In the genomic region with DNA sequence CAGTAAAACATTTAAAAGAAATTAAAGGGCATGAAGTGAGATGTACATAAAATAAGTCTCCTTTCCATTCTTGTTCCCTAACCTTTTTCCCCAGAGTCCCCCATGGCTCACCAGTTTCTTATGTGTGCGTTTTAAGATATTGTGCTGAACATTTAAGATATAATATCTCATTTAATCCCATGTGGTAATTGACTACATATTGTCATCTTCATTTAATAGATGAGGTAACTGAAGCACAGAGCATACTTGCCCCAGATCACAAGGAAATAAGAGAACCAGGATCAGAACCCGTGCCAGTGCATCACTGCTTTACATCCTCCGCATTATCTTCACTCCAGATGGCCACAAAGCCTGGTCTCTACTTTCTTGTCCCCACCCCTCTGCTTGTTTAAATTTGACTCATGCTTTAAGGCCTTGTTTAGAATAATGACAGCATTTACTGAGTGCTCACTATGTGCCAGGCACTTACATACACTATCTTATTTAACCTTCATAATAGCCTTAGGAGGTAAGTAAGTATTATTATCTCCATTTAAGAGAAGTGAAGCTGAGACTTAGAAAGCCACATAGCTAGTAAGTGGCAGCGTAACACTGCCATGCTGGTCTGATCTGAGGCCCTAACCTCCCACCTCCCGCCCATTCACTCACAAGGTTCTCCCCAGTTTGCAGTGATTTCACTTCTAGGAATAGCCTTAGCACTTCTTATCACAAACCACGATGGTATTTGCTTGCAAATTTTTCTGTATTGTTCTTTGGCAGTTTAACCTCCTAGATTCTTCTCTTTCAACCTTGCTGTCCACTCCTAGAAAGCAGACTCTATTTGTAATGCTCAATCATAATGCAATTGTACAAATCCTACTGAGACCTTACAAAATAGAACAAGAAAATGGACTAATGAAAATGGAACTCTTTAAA, we compare ENCODE assay signal across 21 cellular contexts.
DNase-seq lines count a peak whose midpoint lies in the region; ATAC-seq, FAIRE-seq and TF ChIP-seq lines count a peak whose summit lies in the region.
"Had no signal": no experiment of that assay in that cellular context is flagged by ENCODE, and none has a peak within 500 bp of the region (broad histone marks: within the 10 kb centered on the region; RNA-seq: fewer than 3 reads in every experiment).

No MANE protein-coding gene starts in this region.

- TF ChIP-seq CTCF in left ventricle myocardium inferior (IDR thresholded peaks at IDR 0.05; ENCODE audit: borderline replicate concordance) (no peak), KMS-11 (conservative IDR thresholded peaks at IDR 0.05; ENCODE audit: low read depth, low read length) (no peak), K562 (IDR thresholded peaks at IDR 0.05 in 2 of 3, conservative IDR thresholded peaks at IDR 0.05 in 1 of 3; ENCODE audit: insufficient read depth in 2 of 3, low read depth in 1 of 3, low read length in 3 of 3) (no peak), smooth muscle cell (IDR thresholded peaks at IDR 0.05; ENCODE audit: borderline replicate concordance, insufficient read depth, poor library complexity, severe bottlenecking) (no peak)

- POLR2A ChIA-PET in K562 (lab: Yijun Ruan, JAX): interaction anchor here (1.7 kb wide), 1 partner anchor 15 kb away, joined by 10 read pairs; no protein-coding TSS in a partner anchor

- H3K79me2 ChIP-seq in KMS-11 (ENCODE audit: insufficient read depth, low read depth) (peaks cover 5% of the 10 kb centered on the region; the same call in 1 of the 2 replicates), K562 (ENCODE audit: control insufficient read depth, insufficient read depth, low read length) (no peaks in the 10 kb centered on the region), smooth muscle cell (ENCODE audit: low read depth) (no peaks in the 10 kb centered on the region)
- H3K79me2 ChIP-seq: parathyroid adenoma had no signal

- no peaks in the 10 kb centered on the region for H3K9me1 ChIP-seq in K562 (ENCODE audit: control insufficient read depth, insufficient read depth, low read length)

- TF ChIP-seq EP300 in K562 (IDR thresholded peaks at IDR 0.05; ENCODE audit: low read length): no peak

- H3K9me3 ChIP-seq in left ventricle myocardium inferior (replicated peaks) (no peaks in the 10 kb centered on the region), K562 (replicated peaks; ENCODE audit: control insufficient read depth, insufficient read depth, low read depth, low read length) (no peaks in the 10 kb centered on the region), smooth muscle cell (replicated peaks; ENCODE audit: low read depth) (no peaks in the 10 kb centered on the region)
- H3K9me3 ChIP-seq: right atrium auricular region, suprapubic skin had no signal

- ATAC-seq in K562: no peak

- peaks cover 3% of the 10 kb centered on the region for H3K27me3 ChIP-seq in left ventricle myocardium inferior (ENCODE audit: low read depth)
- H3K27me3 ChIP-seq in KMS-11 (ENCODE audit: insufficient read depth, low read depth): no peaks in the 10 kb centered on the region
- no peaks in the 10 kb centered on the region for H3K27me3 ChIP-seq in K562 (ENCODE audit: control insufficient read depth in 2 of 2, insufficient read depth in 2 of 2, low read length in 2 of 2)
- no peaks in the 10 kb centered on the region for H3K27me3 ChIP-seq in smooth muscle cell (ENCODE audit: low read depth)
- H3K27me3 ChIP-seq: right atrium auricular region, suprapubic skin had no signal

- H3K36me3 ChIP-seq in left ventricle myocardium inferior: no peaks in the 10 kb centered on the region
- H3K36me3 ChIP-seq in KMS-11 (ENCODE audit: insufficient read depth): no peaks in the 10 kb centered on the region
- H3K36me3 ChIP-seq in K562 (ENCODE audit: control insufficient read depth, insufficient read depth, low read length): no peaks in the 10 kb centered on the region
- H3K36me3 ChIP-seq in smooth muscle cell (ENCODE audit: low read depth): no peaks in the 10 kb centered on the region
- H3K36me3 ChIP-seq: right atrium auricular region, suprapubic skin had no signal

- intact Hi-C loops in left ventricle myocardium inferior (cut with micrococcal nuclease): no loop called here
- intact Hi-C loops in cardiac septum (cut with DNase I): loop anchor here (5.0 kb wide), 1 partner anchor 76 kb away; no protein-coding TSS in a partner anchor
- intact Hi-C loops in K562 (cut with micrococcal nuclease): loop anchor here (1.0 to 2.0 kb wide), 6 partner anchors 36 to 137 kb away; partner anchors contain the start of gene IL6ST

- H3K4me1 ChIP-seq in left ventricle myocardium inferior (peaks cover 45% of the 10 kb centered on the region), KMS-11 (ENCODE audit: low read depth, poor library complexity, severe bottlenecking) (peaks cover 98% of the 10 kb centered on the region), K562 (replicated peaks in 1 of 2; ENCODE audit: control insufficient read depth in 2 of 2, insufficient read depth in 2 of 2, low read length in 2 of 2) (peaks cover 0 to 6% of the 10 kb centered on the region in 2 experiments; a peak in 2 of 5 replicates), smooth muscle cell (ENCODE audit: low read depth) (peaks cover 17% of the 10 kb centered on the region)
- H3K4me1 ChIP-seq: parathyroid adenoma had no signal

- H3K4me3 ChIP-seq in left ventricle myocardium inferior (no peak overlapping the region), KMS-11 (IDR thresholded peaks at IDR 0.05; ENCODE audit: insufficient read depth, low read depth, low read length) (no peak overlapping the region), K562 (no peak overlapping the region), smooth muscle cell (no peak overlapping the region)
- H3K4me3 ChIP-seq: right atrium auricular region, SK-N-MC, suprapubic skin had no signal

- TF ChIP-seq RAD21 in K562 (CRISPR knock-in tag; conservative IDR thresholded peaks at IDR 0.05 in 1 of 2, IDR thresholded peaks at IDR 0.05 in 1 of 2): no peak

- CTCF ChIA-PET in K562 (lab: Yijun Ruan, JAX; ENCODE audit: low intra/inter-chr PET ratio): interaction anchor here (0.7 to 1.6 kb wide), 3 partner anchors 80 to 137 kb away, joined by 3 to 7 read pairs (median 4); no protein-coding TSS in a partner anchor

- no peak for FAIRE-seq in K562 (lab: Jason Lieb, UNC)

- 33% methylated on average over 6 of the region's 6 CpGs for WGBS in K562 (ENCODE audit: insufficient coverage, low coverage, missing lambda C conversion rate)
- 42% methylated on average over 6 of the region's 6 CpGs for WGBS in smooth muscle cell (ENCODE audit: low lambda C conversion rate)

- H2AFZ ChIP-seq in KMS-11 (ENCODE audit: low read depth) (0 out of 2 replicates have a peak overlapping the region, but pooled peaks have one; percentile 5), K562 (ENCODE audit: low read depth, low read length) (no peak overlapping the region), smooth muscle cell (ENCODE audit: low read depth) (no peak overlapping the region)
- H2AFZ ChIP-seq: parathyroid adenoma had no signal

- peak overlapping the region; percentile 76 for H3K27ac ChIP-seq in left ventricle myocardium inferior (replicated peaks)
- peak overlapping the region; percentile 77; the same call in 1 of the 2 replicates for H3K27ac ChIP-seq in KMS-11
- no peak overlapping the region for H3K27ac ChIP-seq in K562 (ENCODE audit: extremely low read depth, low read depth, low read length)
- peak overlapping the region; percentile 17 for H3K27ac ChIP-seq in smooth muscle cell (ENCODE audit: low read depth)
- H3K27ac ChIP-seq: parathyroid adenoma, right atrium auricular region, SK-N-MC, suprapubic skin had no signal

- BruUV-seq in K562 (replicated peaks; lab: Mats Ljungman, UMichigan): no TSS peak

- no peak for TF ChIP-seq POLR2A in K562 (conservative IDR thresholded peaks at IDR 0.05)

- DNase-seq in left ventricle myocardium inferior: no peak
- no peak for DNase-seq in cardiac septum (ENCODE audit: low spot score)
- DNase-seq in K562 (ENCODE audit: extremely low read depth in 1 of 4, low spot score in 3 of 4): no peak
- DNase-seq in smooth muscle cell (lab: John Stamatoyannopoulos, UW; ENCODE audit: unreplicated experiment): no peak
- no peak for DNase-seq in midbrain (lab: John Stamatoyannopoulos, UW)
- no peak for DNase-seq in MV-4-11 (lab: John Stamatoyannopoulos, UW)
- DNase-seq: activated CD4-positive, alpha-beta T cell treated with anti-CD3 and anti-CD28 coated beads for 1 hour; C1 segment of cervical spinal cord; effector CD4-positive, alpha-beta T cell; glutamatergic neuron; islet precursor cell; NCI-H146; NCI-H2107; NCI-H446 treated with DMSO at 0.1 percent for 48 hours; nephron progenitor cell; stimulated activated CD4-positive, alpha-beta T cell treated with anti-CD3 and anti-CD28 coated beads, Interleukin-2, amount 100 ng/mL, for 48 hours had no signal

- H3K4me2 ChIP-seq in KMS-11 (peak overlapping the region; percentile 27), K562 (ENCODE audit: insufficient read depth, low read length) (no peak overlapping the region), smooth muscle cell (peak overlapping the region; percentile 22)

- no peak overlapping the region for H3K9ac ChIP-seq in KMS-11
- H3K9ac ChIP-seq in K562 (ENCODE audit: insufficient read depth in 1 of 2, low read depth in 2 of 2, low read length in 2 of 2): no peak overlapping the region
- no peak overlapping the region for H3K9ac ChIP-seq in smooth muscle cell (ENCODE audit: low read depth)
- H3K9ac ChIP-seq: parathyroid adenoma had no signal

- in situ Hi-C loops in K562 (cut with MboI): loop anchor here (10.0 kb wide), 1 partner anchor 138 kb away; no protein-coding TSS in a partner anchor

- H3F3A ChIP-seq in smooth muscle cell (ENCODE audit: low read depth): peaks cover 3% of the 10 kb centered on the region

- H4K20me1 ChIP-seq in KMS-11 (ENCODE audit: insufficient read depth) (no peaks in the 10 kb centered on the region), K562 (replicated peaks; ENCODE audit: control insufficient read depth, insufficient read depth, low read length) (no peaks in the 10 kb centered on the region), smooth muscle cell (ENCODE audit: low read depth) (no peaks in the 10 kb centered on the region)

TF ChIP-seq in K562, 482 proteins besides CTCF, POLR2A, EP300 and RAD21:
- TF ChIP-seq RBM25 (IDR thresholded peaks at IDR 0.05; ENCODE audit: low read depth, low read length, severe bottlenecking) (peak; percentile 58), KDM1A (IDR thresholded peaks at IDR 0.05) (peak; percentile 33 to 70; a peak in 3 of 4 replicates), SOX6 (IDR thresholded peaks at IDR 0.05) (peak; percentile 63; the same call in 1 of the 2 replicates), HMGN3 (IDR thresholded peaks at IDR 0.05; ENCODE audit: borderline replicate concordance, extremely low read depth, insufficient read length, low read depth, low read length) (no peak), RCOR1 (IDR thresholded peaks at IDR 0.05; ENCODE audit: borderline replicate concordance in 1 of 2, low read depth in 2 of 2, low read length in 2 of 2) (peak in 1 of 2 experiments; percentile 74; a peak in 2 of 4 replicates), CBX5 (IDR thresholded peaks at IDR 0.05; ENCODE audit: borderline replicate concordance, low read depth) (no peak), ZNF3 (CRISPR knock-in tag; IDR thresholded peaks at IDR 0.05) (peak; percentile 86; the same call in 1 of the 2 replicates)
